ENCODE assay signal across 15 cellular contexts in the genomic region with DNA sequence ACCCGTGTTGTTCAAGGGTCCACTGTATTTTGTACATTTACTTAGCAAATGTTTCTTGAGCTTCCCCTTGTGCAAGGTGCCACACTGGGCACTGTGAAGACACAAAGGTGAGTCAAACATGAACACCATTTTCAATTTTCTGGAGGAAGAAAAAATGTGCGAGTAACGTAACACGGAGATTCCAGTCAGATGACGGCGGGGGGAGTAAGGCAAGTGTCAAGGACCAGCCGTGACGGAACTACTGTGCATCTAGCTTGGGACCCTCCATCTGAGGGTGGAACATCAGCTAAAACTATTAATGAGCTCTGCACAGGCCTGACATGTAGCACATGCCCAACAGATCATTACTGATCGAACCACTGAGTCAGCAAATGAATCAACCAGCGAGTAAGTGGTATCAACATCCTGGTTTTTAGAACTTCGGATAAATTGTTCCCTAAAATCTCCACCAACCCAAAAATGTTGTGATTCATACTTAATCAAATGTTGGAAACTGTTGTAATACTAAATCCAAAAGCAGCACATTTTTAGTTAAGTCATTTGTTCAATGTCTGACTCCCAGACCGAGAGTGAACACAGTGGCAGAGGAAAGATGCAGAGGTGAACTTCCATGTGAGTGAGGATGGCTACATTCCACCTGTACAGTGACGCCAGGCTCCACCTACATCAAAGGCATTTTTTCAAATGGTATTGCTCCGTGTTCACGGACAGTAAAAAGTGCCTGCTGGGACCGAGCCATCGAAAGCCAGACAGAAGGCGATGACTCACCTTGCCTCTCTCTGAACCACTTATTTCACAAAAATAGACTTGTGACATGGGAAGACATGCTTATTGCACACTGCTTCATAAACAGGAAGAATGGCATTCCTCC.
DNase-seq lines count a peak whose midpoint lies in the region; ATAC-seq, FAIRE-seq and TF ChIP-seq lines count a peak whose summit lies in the region.
"Had no signal": no experiment of that assay in that cellular context is flagged by ENCODE, and none has a peak within 500 bp of the region (broad histone marks: within the 10 kb centered on the region; RNA-seq: fewer than 3 reads in every experiment).

No MANE protein-coding gene starts in this region.

- intact Hi-C loops in CD4-positive, alpha-beta T cell (cut with DNase I, micrococcal nuclease), result no loop called here
- intact Hi-C loops in right lobe of liver (cut with DNase I), result no loop called here

- CTCF ChIA-PET in CD4-positive, alpha-beta T cell (lab: Charles Lee), result no interaction called here

- no peaks in the 10 kb centered on the region for H3K9me3 ChIP-seq in astrocyte (ENCODE audit: insufficient read depth, low read depth, low read length)
- H3K9me3 ChIP-seq in CD4-positive, alpha-beta T cell (ENCODE audit: control insufficient read depth, low read length), result no peaks in the 10 kb centered on the region
- no peaks in the 10 kb centered on the region for H3K9me3 ChIP-seq in right lobe of liver
- H3K9me3 ChIP-seq: body of pancreas had no signal

- peak overlapping the region; percentile 57 for H3K27ac ChIP-seq in astrocyte (ENCODE audit: low read depth, low read length)
- peak overlapping the region; percentile 55 for H3K27ac ChIP-seq in temporal lobe (ENCODE audit: low read depth, low read length)
- no peak overlapping the region for H3K27ac ChIP-seq in CD4-positive, alpha-beta T cell (ENCODE audit: low read depth, low read length)
- H3K27ac ChIP-seq in right lobe of liver, result no peak overlapping the region
- H3K27ac ChIP-seq: body of pancreas had no signal

- H3K79me2 ChIP-seq in astrocyte (ENCODE audit: insufficient read depth, low read length), result no peaks in the 10 kb centered on the region

- H3K36me3 Mint-ChIP-seq in HFFc6 (ENCODE audit: low read depth), result peaks cover 21% of the 10 kb centered on the region
- H3K36me3 Mint-ChIP-seq in astrocyte (ENCODE audit: low read depth, unreplicated experiment), result peaks cover 22% of the 10 kb centered on the region
- peaks cover 79% of the 10 kb centered on the region for H3K36me3 Mint-ChIP-seq in CD4-positive, alpha-beta T cell (ENCODE audit: low read depth)

- peaks cover 33% of the 10 kb centered on the region for H3K4me1 Mint-ChIP-seq in HFFc6 (ENCODE audit: low read depth)
- peaks cover 17% of the 10 kb centered on the region for H3K4me1 Mint-ChIP-seq in astrocyte (ENCODE audit: low read depth, unreplicated experiment)
- H3K4me1 Mint-ChIP-seq in CD4-positive, alpha-beta T cell (ENCODE audit: low read depth), result no peaks in the 10 kb centered on the region
- H3K4me1 Mint-ChIP-seq: stimulated activated effector memory CD8-positive, alpha-beta T cell treated with anti-CD3 and anti-CD28 coated beads, Interleukin-12 subunit alpha, Interleukin-12 subunit beta, amount 100 ng/mL, for 72 hours had no signal

- WGBS in right lobe of liver (ENCODE audit: insufficient coverage, low coverage, low lambda C conversion rate, missing lambda C conversion rate), result 59% methylated on average over 17 of the region's 18 CpGs

- H3K36me3 ChIP-seq in astrocyte (ENCODE audit: insufficient read depth, low read length), result peaks cover 4% of the 10 kb centered on the region
- H3K36me3 ChIP-seq in right lobe of liver, result no peaks in the 10 kb centered on the region

- POLR2A ChIA-PET in CD4-positive, alpha-beta T cell (lab: Charles Lee), result no interaction called here

- H3K4me3 ChIP-seq in astrocyte (ENCODE audit: insufficient read depth, low read depth, low read length), result peak overlapping the region; percentile 13
- H3K4me3 ChIP-seq in right lobe of liver, result no peak overlapping the region
- H3K4me3 ChIP-seq: body of pancreas had no signal

- H4K20me1 ChIP-seq in astrocyte (ENCODE audit: insufficient read depth, low read length), result no peaks in the 10 kb centered on the region

- no peaks in the 10 kb centered on the region for H3K27me3 ChIP-seq in astrocyte (ENCODE audit: insufficient read depth, low read length)
- H3K27me3 ChIP-seq in CD4-positive, alpha-beta T cell (ENCODE audit: control insufficient read depth, insufficient read depth, low read length), result no peaks in the 10 kb centered on the region
- no peaks in the 10 kb centered on the region for H3K27me3 ChIP-seq in right lobe of liver
- H3K27me3 ChIP-seq: body of pancreas had no signal

- H3K4me2 ChIP-seq in astrocyte (ENCODE audit: low read length), result peak overlapping the region; percentile 63

- FAIRE-seq in astrocyte (lab: Jason Lieb, UNC), result peak; percentile 63
- FAIRE-seq: D721Med had no signal

- no peak for ATAC-seq in CD4-positive, alpha-beta T cell (ENCODE audit: poor library complexity)
- ATAC-seq in right lobe of liver, result no peak
- ATAC-seq: body of pancreas; stimulated activated effector memory CD8-positive, alpha-beta T cell treated with anti-CD3 and anti-CD28 coated beads, Interleukin-12 subunit alpha, Interleukin-12 subunit beta, amount 100 ng/mL, for 72 hours had no signal

- H2AFZ ChIP-seq in astrocyte (ENCODE audit: low read depth, low read length), result peak overlapping the region; percentile 33

- H3K9ac ChIP-seq in astrocyte (ENCODE audit: low read length), result peak overlapping the region; percentile 37

- TF ChIP-seq CTCF in HFFc6 (IDR thresholded peaks at IDR 0.05) (no peak), astrocyte (IDR thresholded peaks at IDR 0.05; ENCODE audit: insufficient read depth, low read depth, low read length) (no peak), right lobe of liver (IDR thresholded peaks at IDR 0.05) (no peak)
- TF ChIP-seq CTCF in CD4-positive, alpha-beta T cell (IDR thresholded peaks at IDR 0.05), result no peak

- H3K27me3 Mint-ChIP-seq in HFFc6 (ENCODE audit: insufficient read depth) (no peaks in the 10 kb centered on the region; the same call in 1 of the 2 replicates), astrocyte (ENCODE audit: low read depth, unreplicated experiment) (peaks cover 4% of the 10 kb centered on the region)
- no peaks in the 10 kb centered on the region for H3K27me3 Mint-ChIP-seq in CD4-positive, alpha-beta T cell

- H3K4me3 Mint-ChIP-seq in HFFc6, result peak overlapping the region; percentile 71
- H3K4me3 Mint-ChIP-seq in astrocyte (ENCODE audit: unreplicated experiment), result no peak overlapping the region
- no peak overlapping the region for H3K4me3 Mint-ChIP-seq in CD4-positive, alpha-beta T cell
- H3K4me3 Mint-ChIP-seq: stimulated activated effector memory CD8-positive, alpha-beta T cell treated with anti-CD3 and anti-CD28 coated beads, Interleukin-12 subunit alpha, Interleukin-12 subunit beta, amount 100 ng/mL, for 72 hours had no signal

- DNase-seq in HFFc6 (peak; percentile 85), astrocyte (ENCODE audit: low read depth) (peak; percentile 86), inferior parietal cortex (ENCODE audit: extremely low spot score) (peak; percentile 34), right lobe of liver (no peak), retina (no peak)
- DNase-seq in CD4-positive, alpha-beta T cell, result no peak
- no peak for DNase-seq in activated CD4-positive, alpha-beta T cell treated with anti-CD3 and anti-CD28 coated beads for 4 hours
- DNase-seq: activated T-cell treated with anti-CD3 and anti-CD28 coated beads for 4 hours, Kasumi-1, NCI-H446 treated with DMSO at 0.1 percent for 48 hours, SHP77 had no signal

- no peaks in the 10 kb centered on the region for H3K9me3 Mint-ChIP-seq in HFFc6
- no peaks in the 10 kb centered on the region for H3K9me3 Mint-ChIP-seq in astrocyte (ENCODE audit: unreplicated experiment)
- no peaks in the 10 kb centered on the region for H3K9me3 Mint-ChIP-seq in CD4-positive, alpha-beta T cell
- H3K9me3 Mint-ChIP-seq: stimulated activated effector memory CD8-positive, alpha-beta T cell treated with anti-CD3 and anti-CD28 coated beads, Interleukin-12 subunit alpha, Interleukin-12 subunit beta, amount 100 ng/mL, for 72 hours had no signal

- H3K27ac Mint-ChIP-seq in HFFc6, result peak overlapping the region; percentile 86
- H3K27ac Mint-ChIP-seq in astrocyte (ENCODE audit: unreplicated experiment), result no peak overlapping the region
- no peak overlapping the region for H3K27ac Mint-ChIP-seq in CD4-positive, alpha-beta T cell
- H3K27ac Mint-ChIP-seq: stimulated activated effector memory CD8-positive, alpha-beta T cell treated with anti-CD3 and anti-CD28 coated beads, Interleukin-12 subunit alpha, Interleukin-12 subunit beta, amount 100 ng/mL, for 72 hours had no signal

- H3K4me1 ChIP-seq in astrocyte (ENCODE audit: insufficient read depth, low read length) (peaks cover 14% of the 10 kb centered on the region), right lobe of liver (no peaks in the 10 kb centered on the region)
- H3K4me1 ChIP-seq: body of pancreas had no signal

- TF ChIP-seq POLR2A in right lobe of liver (IDR thresholded peaks at IDR 0.05), result no peak

Comparison
In these comparisons a context has a peak if more than half of its experiments do, and no peak if none do; other contexts are left out.
1. DNase-seq: peak in HFFc6 (single experiment), astrocyte (single experiment) and inferior parietal cortex (single experiment); none in CD4-positive, alpha-beta T cell (0 of 10), activated CD4-positive, alpha-beta T cell treated with anti-CD3 and anti-CD28 coated beads for 4 hours (0 of 2), right lobe of liver (0 of 3) and retina (single experiment).
2. H3K27ac ChIP-seq: peak in astrocyte (single experiment) and temporal lobe (single experiment); none in CD4-positive, alpha-beta T cell (single experiment) and right lobe of liver (0 of 3).